Comparison of ENCODE assay signal across 14 cellular contexts in the genomic region with DNA sequence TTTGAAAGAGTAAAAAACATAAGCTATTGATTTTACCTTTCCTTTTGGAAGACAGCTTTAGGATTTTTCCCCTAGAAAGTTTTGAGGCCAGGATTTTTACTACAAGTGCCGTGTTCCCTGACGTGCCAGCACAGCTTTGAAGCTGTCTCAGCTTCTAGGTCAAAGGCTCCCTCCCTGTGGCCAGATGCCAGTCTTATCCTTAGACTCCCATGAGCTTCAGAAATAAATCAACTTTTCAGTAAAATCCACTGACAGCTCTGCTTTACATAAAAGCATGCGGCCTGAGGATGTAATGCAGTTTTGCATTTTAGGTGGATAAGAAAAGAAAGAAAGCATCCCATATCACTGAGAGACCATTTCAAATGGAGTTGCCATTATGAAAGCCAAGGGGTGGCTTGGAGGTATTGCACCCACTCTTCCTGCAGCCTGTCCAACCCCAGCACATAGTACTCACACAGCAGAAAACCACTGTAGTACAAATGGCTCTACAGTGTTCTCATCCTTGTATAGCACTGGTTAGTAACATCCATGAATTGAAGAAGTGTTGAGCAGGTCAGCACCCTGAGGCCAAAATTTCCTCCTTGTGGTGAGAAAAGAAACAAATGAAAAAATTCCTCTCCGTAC. TPM values are rescaled to one million over a fixed set of nuclear protein-coding genes. Genes with fewer than 3 reads are reported as not detected.
DNase-seq lines count a peak whose midpoint lies in the region; ATAC-seq and TF ChIP-seq lines count a peak whose summit lies in the region.
"Had no signal": no experiment of that assay in that cellular context is flagged by ENCODE, and none has a peak within 500 bp of the region (broad histone marks: within the 10 kb centered on the region; RNA-seq: fewer than 3 reads in every experiment).

No MANE protein-coding gene starts in this region.

- H3K4me3 Mint-ChIP-seq in GM23338 = no peak overlapping the region
- no peak overlapping the region for H3K4me3 Mint-ChIP-seq in immature natural killer cell

- H2AFZ ChIP-seq in GM23338 (0 out of 2 replicates have a peak overlapping the region, but pooled peaks have one; percentile 0), parathyroid adenoma (peak overlapping the region; percentile 62), Karpas-422 (ENCODE audit: low read length) (no peak overlapping the region)

- peaks cover 2% of the 10 kb centered on the region; the same call in 1 of the 3 replicates for H3K4me1 Mint-ChIP-seq in GM23338
- peaks cover 3 to 8% of the 10 kb centered on the region in 2 donors for H3K4me1 Mint-ChIP-seq in immature natural killer cell

- H3K27ac ChIP-seq in GM23338 (ENCODE audit: low read depth) (no peak overlapping the region), parathyroid adenoma (peak overlapping the region; percentile 22), Karpas-422 (ENCODE audit: low read length) (no peak overlapping the region)

- H3K36me3 Mint-ChIP-seq in GM23338 (ENCODE audit: low read depth) (no peaks in the 10 kb centered on the region), immature natural killer cell (peaks cover 0 to 4% (median 3%) of the 10 kb centered on the region in 3 donors)

- TF ChIP-seq CTCF in GM23338 (conservative IDR thresholded peaks at IDR 0.05; ENCODE audit: low read depth in 2 of 2) (peak in 1 of 2 experiments; percentile 23; a peak in 2 of 4 replicates), epithelial cell of proximal tubule (conservative IDR thresholded peaks at IDR 0.05; ENCODE audit: low read depth, low read length) (peak; percentile 23), parathyroid adenoma (IDR thresholded peaks at IDR 0.05) (no peak)

- H3K4me1 ChIP-seq in GM23338 (ENCODE audit: insufficient read depth) (no peaks in the 10 kb centered on the region), parathyroid adenoma (peaks cover 5% of the 10 kb centered on the region), Karpas-422 (ENCODE audit: low read length) (no peaks in the 10 kb centered on the region)

- DNase-seq in GM23338 (ENCODE audit: low spot score) (peak; percentile 36), NCI-H69 (lab: John Stamatoyannopoulos, UW) (peak; percentile 62), epithelial cell of proximal tubule (ENCODE audit: low read depth) (no peak), Karpas-422 (no peak), occipital lobe (lab: John Stamatoyannopoulos, UW) (no peak), immature natural killer cell (no peak), SIG-M5 (lab: John Stamatoyannopoulos, UW) (no peak)
- DNase-seq: activated effector memory CD4-positive, alpha-beta T cell treated with Interleukin-2 at 50 U/mL for 16 hours; NCI-H187; SHP77 treated with DMSO at 0.1 percent for 48 hours; stimulated activated naive CD4-positive, alpha-beta T cell had no signal

- no peaks in the 10 kb centered on the region for H3F3A ChIP-seq in GM23338 (replicated peaks; ENCODE audit: low read depth)

- no peaks in the 10 kb centered on the region for H3K36me3 ChIP-seq in GM23338 (ENCODE audit: insufficient read depth)
- no peaks in the 10 kb centered on the region for H3K36me3 ChIP-seq in parathyroid adenoma (ENCODE audit: control insufficient read depth, insufficient read depth, low read length)
- H3K36me3 ChIP-seq in Karpas-422 (ENCODE audit: insufficient read depth, low read length) = no peaks in the 10 kb centered on the region
- H3K36me3 ChIP-seq: gastroesophageal sphincter had no signal

- no peak overlapping the region for H3K4me3 ChIP-seq in GM23338
- H3K4me3 ChIP-seq in epithelial cell of proximal tubule (ENCODE audit: low read depth, low read length) = no peak overlapping the region
- H3K4me3 ChIP-seq in parathyroid adenoma (ENCODE audit: low read depth, low read length) = no peak overlapping the region
- no peak overlapping the region for H3K4me3 ChIP-seq in Karpas-422 (ENCODE audit: low read length)
- H3K4me3 ChIP-seq: gastroesophageal sphincter had no signal

- peak; percentile 60 for ATAC-seq in GM23338
- ATAC-seq: gastroesophageal sphincter, sciatic nerve had no signal

- H3K9ac ChIP-seq in parathyroid adenoma = no peak overlapping the region
- no peak overlapping the region for H3K9ac ChIP-seq in Karpas-422 (ENCODE audit: low read length)

- H3K27me3 ChIP-seq in GM23338 (ENCODE audit: insufficient read depth) = no peaks in the 10 kb centered on the region
- no peaks in the 10 kb centered on the region for H3K27me3 ChIP-seq in parathyroid adenoma (ENCODE audit: control insufficient read depth, insufficient read depth, low read length)
- H3K27me3 ChIP-seq in Karpas-422 (ENCODE audit: low read length) = no peaks in the 10 kb centered on the region
- H3K27me3 ChIP-seq: gastroesophageal sphincter had no signal

- H3K9me2 ChIP-seq in GM23338 (ENCODE audit: insufficient read depth) (no peaks in the 10 kb centered on the region), Karpas-422 (replicated peaks; ENCODE audit: insufficient read depth, low read length) (no peaks in the 10 kb centered on the region)

- H3K79me2 ChIP-seq in GM23338 (replicated peaks; ENCODE audit: insufficient read depth) = no peaks in the 10 kb centered on the region
- H3K79me2 ChIP-seq in parathyroid adenoma = no peaks in the 10 kb centered on the region
- H3K79me2 ChIP-seq in Karpas-422 (ENCODE audit: low read length) = no peaks in the 10 kb centered on the region

- H3K9me3 Mint-ChIP-seq in GM23338 = no peaks in the 10 kb centered on the region
- peaks cover 0 to 2% (median 0%) of the 10 kb centered on the region in 6 donors for H3K9me3 Mint-ChIP-seq in immature natural killer cell

- no peaks in the 10 kb centered on the region for H4K20me1 ChIP-seq in GM23338 (replicated peaks; ENCODE audit: insufficient read depth)
- H4K20me1 ChIP-seq in Karpas-422 (ENCODE audit: insufficient read depth, low read depth, low read length) = no peaks in the 10 kb centered on the region

- no peak overlapping the region for H3K27ac Mint-ChIP-seq in GM23338
- H3K27ac Mint-ChIP-seq in immature natural killer cell = no peak overlapping the region

- H3K9me3 ChIP-seq in parathyroid adenoma (ENCODE audit: control insufficient read depth, low read length) = no peaks in the 10 kb centered on the region
- H3K9me3 ChIP-seq in Karpas-422 (ENCODE audit: low read length) = no peaks in the 10 kb centered on the region
- H3K9me3 ChIP-seq: gastroesophageal sphincter had no signal

- H3K27me3 Mint-ChIP-seq in GM23338 (ENCODE audit: insufficient read depth, low read depth, poor library complexity) (peaks cover 4% of the 10 kb centered on the region), immature natural killer cell (ENCODE audit: low read depth in 3 of 3) (peaks cover 4 to 9% (median 5%) of the 10 kb centered on the region in 3 donors)

- H3K4me2 ChIP-seq in GM23338 (no peak overlapping the region), parathyroid adenoma (ENCODE audit: low read length) (no peak overlapping the region), Karpas-422 (ENCODE audit: low read depth, low read length, poor library complexity, severe bottlenecking) (no peak overlapping the region)

RNA-seq across cellular contexts. Expression of gene ATXN1, which starts 15.2 kb away (rescaled TPM):
- 8.2 and 9.1 TPM in 2 replicates for total RNA-seq in GM23338 (2014; rRNA removed; shearing (Covaris generic))
- polyA plus RNA-seq in GM23338 (2016; fragmentation: Nextera tagmentation; extraction: Ambion mirVana) (3.9 and 4.8 TPM in 2 replicates), immature natural killer cell (10 to 100 TPM in 1 of 3 donors, 1 to 10 TPM in 2; 6.9 to 14.7 (median 8.0) TPM)
- total RNA-seq in epithelial cell of proximal tubule (6.1 and 10.4 TPM in 2 replicates), occipital lobe (102 TPM)
- total RNA-seq in Karpas-422 (2014; rRNA removed; shearing (Covaris generic); ENCODE audit: low replicate concordance) = 0.37 and 1.2 TPM in 2 replicates

Comparison
In these comparisons a context has a peak if more than half of its experiments do, and no peak if none do; other contexts are left out.
1. DNase-seq: peak in GM23338 (single experiment) and NCI-H69 (single experiment); none in epithelial cell of proximal tubule (single experiment), Karpas-422 (single experiment), occipital lobe (single experiment), immature natural killer cell (0 of 3) and SIG-M5 (single experiment).